ENCODE assay signal across 28 cellular contexts in genomic region chr1:19690342-19690741, GRCh38. TPM values are rescaled to one million over a fixed set of nuclear protein-coding genes. Genes with fewer than 3 reads are reported as not detected.
DNase-seq lines count a peak whose midpoint lies in the region; ATAC-seq, FAIRE-seq and TF ChIP-seq lines count a peak whose summit lies in the region.
"Had no signal": no experiment of that assay in that cellular context is flagged by ENCODE, and none has a peak within 500 bp of the region (broad histone marks: within the 10 kb centered on the region; RNA-seq: fewer than 3 reads in every experiment).

No MANE protein-coding gene starts in this region.

- H3K4me1 ChIP-seq in H9 (ENCODE audit: insufficient read depth, low read length) (no peaks in the 10 kb centered on the region; the same call in 1 of the 2 replicates), astrocyte (ENCODE audit: insufficient read depth, low read length) (no peaks in the 10 kb centered on the region)
- H3K4me1 ChIP-seq: SJSA1 had no signal

- H3K27me3 ChIP-seq in CD4-positive, alpha-beta T cell (ENCODE audit: control insufficient read depth, insufficient read depth, low read length) = no peaks in the 10 kb centered on the region
- no peaks in the 10 kb centered on the region for H3K27me3 ChIP-seq in H9 (ENCODE audit: insufficient read depth, low read length)
- H3K27me3 ChIP-seq in astrocyte (ENCODE audit: insufficient read depth, low read length) = no peaks in the 10 kb centered on the region
- H3K27me3 ChIP-seq: SJSA1 had no signal

- H2BK5ac ChIP-seq in H9 (ENCODE audit: insufficient read length, low read length) = no peak overlapping the region

- no peaks in the 10 kb centered on the region for H3K79me1 ChIP-seq in H9 (ENCODE audit: insufficient read depth, low read depth, low read length, poor library complexity, severe bottlenecking)

- intact Hi-C loops in CD4-positive, alpha-beta T cell (cut with DNase I, micrococcal nuclease) = no loop called here
- intact Hi-C loops in natural killer cell (cut with micrococcal nuclease) = no loop called here

- H3K79me2 ChIP-seq in H9 (ENCODE audit: insufficient read depth, low read length) = no peaks in the 10 kb centered on the region
- H3K79me2 ChIP-seq in astrocyte (ENCODE audit: insufficient read depth, low read length) = no peaks in the 10 kb centered on the region

- no peak for TF ChIP-seq CTCF in CD4-positive, alpha-beta T cell (IDR thresholded peaks at IDR 0.05)
- TF ChIP-seq CTCF in H9 (conservative IDR thresholded peaks at IDR 0.05) (0 out of 3 replicates have a peak, but pooled peaks have one; percentile 21), astrocyte (IDR thresholded peaks at IDR 0.05; ENCODE audit: insufficient read depth, low read depth, low read length) (no peak), natural killer cell (IDR thresholded peaks at IDR 0.05) (no peak)

- H4K8ac ChIP-seq in H9 (replicated peaks; ENCODE audit: insufficient read length, low read depth, low read length) = no peak overlapping the region

- no peak overlapping the region for H2BK15ac ChIP-seq in H9 (ENCODE audit: low read depth, low read length)

- H3K36me3 Mint-ChIP-seq in CD4-positive, alpha-beta T cell (ENCODE audit: low read depth) = peaks cover 55% of the 10 kb centered on the region
- peaks cover 0 to 4% (median 0%) of the 10 kb centered on the region in 3 experiments; a peak in 2 of 7 replicates for H3K36me3 Mint-ChIP-seq in H9 (ENCODE audit: insufficient read depth in 1 of 3, low read depth in 3 of 3)
- H3K36me3 Mint-ChIP-seq in astrocyte (ENCODE audit: low read depth, unreplicated experiment) = peaks cover 5% of the 10 kb centered on the region
- H3K36me3 Mint-ChIP-seq in natural killer cell = no peaks in the 10 kb centered on the region

- no peak overlapping the region for H3T11ph ChIP-seq in H9 (ENCODE audit: low read length)

- CTCF ChIA-PET in CD4-positive, alpha-beta T cell (lab: Charles Lee) = no interaction called here

- peak overlapping the region; percentile 84 for H3K27ac Mint-ChIP-seq in CD4-positive, alpha-beta T cell
- H3K27ac Mint-ChIP-seq in H9 (no peak overlapping the region), astrocyte (ENCODE audit: unreplicated experiment) (peak overlapping the region; percentile 58), natural killer cell (peak overlapping the region; percentile 21)

- H2BK20ac ChIP-seq in H9 (ENCODE audit: low read depth, low read length, poor library complexity, severe bottlenecking) = no peak overlapping the region

- H3K9ac ChIP-seq in H9 (ENCODE audit: extremely low read depth, insufficient read length, low read length) (no peak overlapping the region), astrocyte (ENCODE audit: low read length) (no peak overlapping the region)
- H3K9ac ChIP-seq: GM23248 had no signal

- no peak overlapping the region for H2BK12ac ChIP-seq in H9 (ENCODE audit: insufficient read length, low read depth, low read length)

- H3K27me3 Mint-ChIP-seq in CD4-positive, alpha-beta T cell = no peaks in the 10 kb centered on the region
- peaks cover 8% of the 10 kb centered on the region for H3K27me3 Mint-ChIP-seq in H9 (ENCODE audit: low read depth)
- H3K27me3 Mint-ChIP-seq in astrocyte (ENCODE audit: low read depth, unreplicated experiment) = peaks cover 25% of the 10 kb centered on the region
- H3K27me3 Mint-ChIP-seq in natural killer cell (ENCODE audit: low read depth in 2 of 2) = no peaks in the 10 kb centered on the region

- no peak for FAIRE-seq in astrocyte (lab: Jason Lieb, UNC)
- FAIRE-seq: A204.1, GM12892 had no signal

- no peak overlapping the region for H4K5ac ChIP-seq in H9 (ENCODE audit: insufficient read length, low read depth, low read length)

- H3K9me3 ChIP-seq in CD4-positive, alpha-beta T cell (ENCODE audit: control insufficient read depth, low read length) = peaks cover 13% of the 10 kb centered on the region
- no peaks in the 10 kb centered on the region for H3K9me3 ChIP-seq in H9 (ENCODE audit: control insufficient read depth, low read depth, low read length)
- peaks cover 4% of the 10 kb centered on the region for H3K9me3 ChIP-seq in astrocyte (ENCODE audit: insufficient read depth, low read depth, low read length)
- H3K9me3 ChIP-seq: SJSA1 had no signal

- H3K4me3 ChIP-seq in astrocyte (ENCODE audit: insufficient read depth, low read depth, low read length) = no peak overlapping the region
- H3K4me3 ChIP-seq: GM23248, SJSA1 had no signal

- H3K56ac ChIP-seq in H9 (ENCODE audit: insufficient read length, low read depth, low read length) = no peak overlapping the region

- POLR2A ChIA-PET in CD4-positive, alpha-beta T cell (lab: Charles Lee) = no interaction called here

- H2BK120ac ChIP-seq in H9 (ENCODE audit: low read depth, low read length, poor library complexity, severe bottlenecking) = no peak overlapping the region

- H3K36me3 ChIP-seq in astrocyte (ENCODE audit: insufficient read depth, low read length) = no peaks in the 10 kb centered on the region
- H3K36me3 ChIP-seq: SJSA1 had no signal

- peak overlapping the region; percentile 9 for H3K27ac ChIP-seq in CD4-positive, alpha-beta T cell (ENCODE audit: low read depth, low read length)
- H3K27ac ChIP-seq in H9 (ENCODE audit: insufficient read length, low read depth, low read length) = no peak overlapping the region
- no peak overlapping the region for H3K27ac ChIP-seq in astrocyte (ENCODE audit: low read depth, low read length)
- H3K27ac ChIP-seq: GM23248, SJSA1 had no signal

- no peak overlapping the region for H4K91ac ChIP-seq in H9 (ENCODE audit: insufficient read length, low read depth, low read length)

- no peak overlapping the region for H2AFZ ChIP-seq in H9 (ENCODE audit: low read length)
- no peak overlapping the region for H2AFZ ChIP-seq in astrocyte (ENCODE audit: low read depth, low read length)
- H2AFZ ChIP-seq: GM23248 had no signal

- H4K20me1 ChIP-seq in H9 (ENCODE audit: control insufficient read depth, insufficient read depth, insufficient read length) (no peaks in the 10 kb centered on the region), astrocyte (ENCODE audit: insufficient read depth, low read length) (no peaks in the 10 kb centered on the region)

- H3K4ac ChIP-seq in H9 (ENCODE audit: low read depth, low read length) = no peak overlapping the region

- H3K23ac ChIP-seq in H9 (ENCODE audit: insufficient read length, low read depth, low read length) = no peak overlapping the region

- H3K23me2 ChIP-seq in H9 (ENCODE audit: insufficient read length, low read depth, low read length, poor library complexity, severe bottlenecking) = no peaks in the 10 kb centered on the region

- no peak for DNase-seq in CD4-positive, alpha-beta T cell
- DNase-seq in H9 = no peak
- no peak for DNase-seq in astrocyte (ENCODE audit: low read depth)
- no peak for DNase-seq in natural killer cell
- DNase-seq in NCI-H187 (lab: John Stamatoyannopoulos, UW) = no peak
- DNase-seq in activated gamma-delta T cell treated with Interleukin-2 at 50 U/mL for 16 hours = no peak
- no peak for DNase-seq in NCI-H748 (lab: John Stamatoyannopoulos, UW; ENCODE audit: unreplicated experiment)
- DNase-seq: AML-193, C1 segment of cervical spinal cord, DMS153, DND-41, GM23248, HCEC 1CT, Karpas-422, NCI-H1092, NCI-H1417 treated with DMSO at 0.1 percent for 48 hours, NCI-H187 treated with DMSO at 0.1 percent for 48 hours, NCI-H2171 treated with DMSO at 0.1 percent for 48 hours, NCI-H345, NCI-H510A treated with DMSO at 0.1 percent for 48 hours, NCI-H748 treated with DMSO at 0.1 percent for 48 hours, PC-3, Right ventricle myocardium superior had no signal

- no peak overlapping the region for H2AK5ac ChIP-seq in H9 (ENCODE audit: insufficient read length, low read length)

- H3K9me3 Mint-ChIP-seq in CD4-positive, alpha-beta T cell = no peaks in the 10 kb centered on the region
- H3K9me3 Mint-ChIP-seq in H9 (peaks cover 0 to 4% of the 10 kb centered on the region in 2 experiments; a peak in 2 of 5 replicates), astrocyte (ENCODE audit: unreplicated experiment) (peaks cover 2% of the 10 kb centered on the region), natural killer cell (no peaks in the 10 kb centered on the region)

- no peak overlapping the region for H3K4me2 ChIP-seq in H9 (ENCODE audit: insufficient read depth, insufficient read length, low read length)
- no peak overlapping the region for H3K4me2 ChIP-seq in astrocyte (ENCODE audit: low read length)

- WGBS in H9 (ENCODE audit: extremely low coverage, insufficient read length, low lambda C conversion rate) = no CpG with 5 or more reads among the region's 7 CpGs

- H3K18ac ChIP-seq in H9 (ENCODE audit: insufficient read length, low read depth, low read length) = no peak overlapping the region

- peaks cover 56% of the 10 kb centered on the region for H3K4me1 Mint-ChIP-seq in CD4-positive, alpha-beta T cell (ENCODE audit: low read depth)
- H3K4me1 Mint-ChIP-seq in H9 (peaks cover 21 to 35% of the 10 kb centered on the region in 2 experiments), astrocyte (ENCODE audit: low read depth, unreplicated experiment) (no peaks in the 10 kb centered on the region), natural killer cell (peaks cover 24 to 34% of the 10 kb centered on the region in 2 donors)

- no peak overlapping the region for H3K14ac ChIP-seq in H9 (ENCODE audit: insufficient read depth, low read length)

- no peak for ATAC-seq in CD4-positive, alpha-beta T cell (ENCODE audit: poor library complexity)
- ATAC-seq in natural killer cell = no peak
- ATAC-seq in HG02571 (IDR thresholded peaks at IDR 0.05; ENCODE audit: unreplicated experiment) = no peak
- ATAC-seq: PC-3 had no signal

- no peak overlapping the region for H3K4me3 Mint-ChIP-seq in CD4-positive, alpha-beta T cell
- H3K4me3 Mint-ChIP-seq in H9 = no peak overlapping the region; a peak in 1 of 5 replicates
- H3K4me3 Mint-ChIP-seq in astrocyte (ENCODE audit: unreplicated experiment) = no peak overlapping the region
- no peak overlapping the region for H3K4me3 Mint-ChIP-seq in natural killer cell

RNA-seq across cellular contexts. Expression of gene HTR6, which starts 25.7 kb away (rescaled TPM):
- total RNA-seq in CD4-positive, alpha-beta T cell = 1 to 10 TPM; 2.1 to 2.2 TPM
- total RNA-seq in H9 (2021) (0.29 and 0.37 TPM in 2 replicates), astrocyte (0.11 TPM in 1 of 2 replicates, not detected in the other), natural killer cell (under 1 TPM in 1 of 3 donors, not detected in 2; 0.18 TPM)
- total RNA-seq: GM23248, HT-29, PC-3, Right ventricle myocardium superior, SJSA1 had no signal

RNA-seq across cellular contexts. Expression of gene NBL1, which starts 46.2 kb away (rescaled TPM):
- total RNA-seq in CD4-positive, alpha-beta T cell = 10 to 100 TPM; 26.4 to 29.7 TPM
- 6.1 and 6.4 TPM in 2 replicates for total RNA-seq in H9 (2021)
- 58.3 and 74.8 TPM in 2 replicates for total RNA-seq in astrocyte
- 10 to 100 TPM; 10.7 to 18.4 (median 11.4) TPM for total RNA-seq in natural killer cell

Comparison
In these comparisons a context has a peak if more than half of its experiments do, and no peak if none do; other contexts are left out.
1. H3K27ac Mint-ChIP-seq: peak in CD4-positive, alpha-beta T cell (single experiment), astrocyte (single experiment) and natural killer cell (2 of 2); none in H9 (0 of 3).